ENCODE assay signal across 1 cellular context in the genomic region with DNA sequence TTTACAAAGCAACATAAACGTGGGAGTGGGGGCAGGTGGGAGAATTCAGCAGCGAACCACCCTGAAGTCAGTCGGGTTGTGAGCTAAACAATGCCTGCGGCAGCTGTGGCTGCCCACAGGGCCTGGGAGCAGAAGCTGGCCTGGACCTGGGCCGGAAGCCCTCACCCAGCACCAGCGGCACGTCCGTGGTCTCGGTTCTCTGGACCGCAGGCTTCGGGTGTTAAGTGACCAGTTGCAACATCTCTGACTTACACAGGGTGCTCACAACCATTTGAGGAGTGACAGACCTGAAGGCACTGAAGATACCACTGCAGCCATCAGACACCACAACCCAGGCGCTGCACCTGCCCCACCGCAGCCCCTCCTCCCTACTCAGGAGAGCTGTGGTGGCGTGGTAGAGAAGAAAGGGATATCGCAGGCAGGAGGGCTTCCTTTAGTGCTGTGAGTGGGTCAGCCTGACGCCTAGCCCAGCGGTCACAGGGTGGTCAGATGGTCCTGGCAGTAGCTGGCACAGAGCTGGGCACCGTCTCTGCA.
TF ChIP-seq lines count a peak whose summit lies in the region.

No MANE protein-coding gene starts in this region.

TF ChIP-seq in K562, 482 proteins besides CTCF, POLR2A, EP300 and RAD21:
- TF ChIP-seq ZNF696 (CRISPR knock-in tag; conservative IDR thresholded peaks at IDR 0.05) (no peak), POLR2G (IDR thresholded peaks at IDR 0.05; ENCODE audit: low read depth, low read length) (peak; percentile 55; the same call in 1 of the 2 replicates)
